In the genomic region with DNA sequence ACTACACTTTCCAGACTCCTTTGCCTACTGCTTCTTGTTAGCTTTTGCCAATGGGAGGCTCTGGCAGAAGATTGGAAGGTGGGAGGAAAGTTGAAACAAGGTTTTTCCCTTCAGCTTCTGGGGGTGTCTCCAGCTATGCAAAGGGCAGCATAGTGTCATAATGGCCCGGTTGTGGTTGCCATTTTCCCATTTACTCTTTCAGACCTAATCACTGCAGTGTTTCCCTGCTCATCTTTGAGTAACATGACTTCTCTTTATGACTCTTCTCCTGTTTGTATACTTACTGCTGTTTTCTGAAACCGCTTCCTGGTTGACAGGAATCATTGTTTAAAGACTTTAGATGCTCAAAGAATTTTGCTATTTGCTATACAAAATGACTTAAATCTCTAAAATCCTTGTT, we compare ENCODE assay signal across 24 cellular contexts. TPM values are rescaled to one million over a fixed set of nuclear protein-coding genes. Genes with fewer than 3 reads are reported as not detected.
"Had no signal": no experiment of that assay in that cellular context is flagged by ENCODE, and none has a peak within 500 bp of the region (broad histone marks: within the 10 kb centered on the region; RNA-seq: fewer than 3 reads in every experiment).

No MANE protein-coding gene starts in this region.

- H3K9me3 Mint-ChIP-seq: activated T-helper 2 cell treated with anti-CD3 and anti-CD28 coated beads, Interferon-gamma antibody, Interleukin-2, Interleukin-4, amounts not matched to agents 10 μg/mL and 5 μg/mL and 100 μg/mL, durations not matched to agents 14 hours and 24 hours and 36 hours; memory B cell; naive thymus-derived CD4-positive, alpha-beta T cell; stimulated activated memory B cell treated with anti-CD40 and anti-IgM and Interleukin-4, amounts not matched to agents 10 μg/mL and 1 μg/mL and 100 μg/mL, for 72 hours had no signal

- H3K36me3 ChIP-seq: breast epithelium, esophagus squamous epithelium, heart right ventricle, ovary, sigmoid colon, SJSA1, suprapubic skin, tibial nerve had no signal

- H3K4me1 ChIP-seq: breast epithelium, esophagus squamous epithelium, suprapubic skin, tibial nerve had no signal

- H3K4me3 Mint-ChIP-seq: memory B cell; stimulated activated memory B cell treated with anti-CD40 and anti-IgM and Interleukin-4, amounts not matched to agents 10 μg/mL and 1 μg/mL and 100 μg/mL, for 72 hours had no signal

- ATAC-seq: heart right ventricle; naive thymus-derived CD4-positive, alpha-beta T cell; stimulated activated memory B cell treated with anti-CD40 and anti-IgM and Interleukin-4, amounts not matched to agents 10 μg/mL and 1 μg/mL and 100 μg/mL, for 72 hours had no signal

- H3K27ac Mint-ChIP-seq: activated T-helper 2 cell treated with anti-CD3 and anti-CD28 coated beads, Interferon-gamma antibody, Interleukin-2, Interleukin-4, amounts not matched to agents 10 μg/mL and 5 μg/mL and 100 μg/mL, durations not matched to agents 14 hours and 24 hours and 36 hours; memory B cell; progenitor cell of endocrine pancreas; stimulated activated memory B cell treated with anti-CD40 and anti-IgM and Interleukin-4, amounts not matched to agents 10 μg/mL and 1 μg/mL and 100 μg/mL, for 72 hours had no signal

- H3K9me3 ChIP-seq: breast epithelium, esophagus squamous epithelium, ovary, sigmoid colon, suprapubic skin, tibial nerve had no signal

- H3K27me3 ChIP-seq: breast epithelium, ovary, sigmoid colon, SJSA1, tibial nerve had no signal

- DNase-seq: activated CD4-positive, alpha-beta T cell treated with anti-CD3 and anti-CD28 coated beads, Interleukin-2, amount 50 U/mL, for 48 hours; activated CD4-positive, CD25-positive, alpha-beta regulatory T cell; central memory CD4-positive, alpha-beta T cell; dermis blood vessel endothelial cell; effector CD4-positive, alpha-beta T cell; esophagus squamous epithelium; foreskin melanocyte; heart right ventricle; midbrain; naive thymus-derived CD4-positive, alpha-beta T cell; ovary; retina; sigmoid colon; small intestine; stimulated activated CD4-positive, alpha-beta T cell treated with anti-CD3 and anti-CD28 coated beads, Interleukin-4, amount 100 ng/mL, for 24 hours had no signal

- H3K27ac ChIP-seq: breast epithelium, epithelial cell of prostate, esophagus squamous epithelium, heart right ventricle, ovary, sigmoid colon, SJSA1, suprapubic skin, tibial nerve had no signal

- H3K36me3 Mint-ChIP-seq: stimulated activated memory B cell treated with anti-CD40 and anti-IgM and Interleukin-4, amounts not matched to agents 10 μg/mL and 1 μg/mL and 100 μg/mL, for 72 hours had no signal

- H3K4me1 Mint-ChIP-seq: memory B cell; stimulated activated memory B cell treated with anti-CD40 and anti-IgM and Interleukin-4, amounts not matched to agents 10 μg/mL and 1 μg/mL and 100 μg/mL, for 72 hours had no signal

- H3K4me3 ChIP-seq: breast epithelium, esophagus squamous epithelium, heart right ventricle, ovary, sigmoid colon, SJSA1, suprapubic skin, tibial nerve had no signal

RNA-seq across cellular contexts. Expression of a gene that starts 19.9 kb away (rescaled TPM):
- total RNA-seq: progenitor cell of endocrine pancreas had no signal
